Comparison of ENCODE assay signal across 1 cellular context in the genomic region with DNA sequence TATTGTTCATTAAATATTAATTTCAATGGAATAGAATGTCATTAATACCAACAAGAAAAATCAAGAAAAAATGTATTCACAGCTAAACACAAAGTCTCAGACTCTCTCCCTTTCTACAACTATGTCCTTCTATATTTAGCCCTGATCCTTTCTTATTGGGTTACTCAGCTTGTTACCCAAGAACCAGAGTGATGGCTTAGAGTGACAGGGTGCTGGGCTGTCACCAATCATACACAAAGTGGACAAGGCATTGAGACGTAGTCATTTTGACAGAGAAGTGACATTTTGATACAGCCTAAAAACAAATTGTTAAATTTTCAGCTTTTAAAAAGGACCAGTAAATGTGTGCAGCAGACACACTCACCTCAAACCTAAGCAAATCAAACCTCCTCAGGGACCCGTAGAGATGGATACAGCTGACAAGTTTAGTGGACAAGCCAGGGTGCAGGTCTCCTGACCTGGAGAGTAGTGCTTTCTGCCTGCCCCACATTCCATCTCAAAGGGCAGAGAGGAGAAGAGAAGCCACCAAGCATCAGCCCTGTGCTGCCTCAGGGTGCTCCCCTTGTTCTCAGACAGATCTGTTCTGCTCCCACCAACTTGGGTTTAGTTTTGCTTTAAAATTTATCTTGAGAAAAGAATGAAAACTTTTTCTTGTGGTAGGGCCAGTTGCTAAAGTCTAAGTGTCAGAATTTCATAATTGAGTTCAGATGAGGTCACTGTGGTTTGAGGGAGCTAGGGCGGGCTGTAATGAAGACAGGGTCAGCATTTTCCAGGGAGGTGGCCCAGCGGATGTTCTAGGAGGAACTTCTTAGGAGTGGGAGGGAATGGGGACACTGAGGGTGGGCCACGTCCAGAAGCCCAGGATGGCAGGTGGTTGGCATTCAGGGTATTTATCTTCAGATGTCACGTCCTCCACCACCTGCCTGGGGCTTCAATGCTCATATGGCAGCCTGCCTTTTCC.
A peak's percentile ranks its signal among the peaks of the same experiment; 100 is the strongest.
TF ChIP-seq lines count a peak whose summit lies in the region.

No MANE protein-coding gene starts in this region.

TF ChIP-seq in K562, 482 proteins besides CTCF, POLR2A, EP300 and RAD21 (continued from another document and continues in another):
- TF ChIP-seq ZNF263 (CRISPR knock-in tag; IDR thresholded peaks at IDR 0.05; ENCODE audit: borderline replicate concordance) (no peak), EZH2 (IDR thresholded peaks at IDR 0.05; ENCODE audit: borderline replicate concordance, low read depth, low read length) (no peak), SAFB (IDR thresholded peaks at IDR 0.05; ENCODE audit: borderline replicate concordance, low read depth, low read length) (no peak), FOSL1 (tag; conservative IDR thresholded peaks at IDR 0.05) (no peak), PBX2 (CRISPR knock-in tag; IDR thresholded peaks at IDR 0.05; ENCODE audit: low read depth) (no peak), PBX2 (tag; conservative IDR thresholded peaks at IDR 0.05; ENCODE audit: low read depth) (peak; percentile 15; the same call in 1 of the 2 replicates), TEAD1 (CRISPR knock-in tag; IDR thresholded peaks at IDR 0.05) (0 out of 4 replicates have a peak, but pooled peaks of 1 of the 2 experiments have one; percentile 27), FOXA3 (CRISPR knock-in tag; conservative IDR thresholded peaks at IDR 0.05 in 1 of 2, IDR thresholded peaks at IDR 0.05 in 1 of 2) (no peak), POLR2AphosphoS5 (IDR thresholded peaks at IDR 0.05; ENCODE audit: control insufficient read depth, insufficient read depth, low read depth, low read length) (no peak), PHF8 (IDR thresholded peaks at IDR 0.05; ENCODE audit: borderline replicate concordance, low read length) (no peak), ZFP36 (IDR thresholded peaks at IDR 0.05; ENCODE audit: low read depth, low read length, partially characterized antibody) (no peak), BHLHE40 (IDR thresholded peaks at IDR 0.05; ENCODE audit: low read length) (no peak), CGGBP1 (CRISPR knock-in tag; IDR thresholded peaks at IDR 0.05) (no peak), ASH1L (IDR thresholded peaks at IDR 0.05; ENCODE audit: borderline replicate concordance, low read depth, partially characterized antibody) (no peak), NELFE (IDR thresholded peaks at IDR 0.05; ENCODE audit: insufficient read depth, insufficient read length) (no peak), ZNF561 (CRISPR knock-in tag; conservative IDR thresholded peaks at IDR 0.05) (no peak), PHF20 (IDR thresholded peaks at IDR 0.05; ENCODE audit: partially characterized antibody) (no peak), NONO (IDR thresholded peaks at IDR 0.05; ENCODE audit: low read depth in 2 of 2, low read length in 1 of 2) (no peak), ZNF165 (CRISPR knock-in tag; IDR thresholded peaks at IDR 0.05; ENCODE audit: borderline replicate concordance) (no peak), KLF16 (IDR thresholded peaks at IDR 0.05) (no peak), ZNF316 (IDR thresholded peaks at IDR 0.05) (peak; percentile 42), TBL1XR1 (IDR thresholded peaks at IDR 0.05; ENCODE audit: low read length in 2 of 2) (no peak), FOS (IDR thresholded peaks at IDR 0.05; ENCODE audit: extremely low read depth, insufficient read length) (no peak), SREBF2 (CRISPR knock-in tag; IDR thresholded peaks at IDR 0.05) (no peak), ZNF324 (CRISPR knock-in tag; IDR thresholded peaks at IDR 0.05) (no peak), ZNF445 (CRISPR knock-in tag; IDR thresholded peaks at IDR 0.05; ENCODE audit: low read depth) (no peak), MIER1 (IDR thresholded peaks at IDR 0.05; ENCODE audit: low read depth) (no peak), TARDBP (IDR thresholded peaks at IDR 0.05) (no peak), ZNF124 (CRISPR knock-in tag; IDR thresholded peaks at IDR 0.05) (no peak), RBM34 (IDR thresholded peaks at IDR 0.05; ENCODE audit: borderline replicate concordance, insufficient read depth, low read length) (no peak), FOXK2 (conservative IDR thresholded peaks at IDR 0.05 in 1 of 2, IDR thresholded peaks at IDR 0.05 in 1 of 2; ENCODE audit: low read depth in 2 of 2) (no peak), MGA (IDR thresholded peaks at IDR 0.05) (no peak), MCM7 (IDR thresholded peaks at IDR 0.05) (no peak), ETV6 (IDR thresholded peaks at IDR 0.05; ENCODE audit: borderline replicate concordance in 1 of 2, low read depth in 2 of 2, low read length in 1 of 2) (no peak), ETV6 (CRISPR knock-in tag; IDR thresholded peaks at IDR 0.05; ENCODE audit: borderline replicate concordance) (no peak), ZEB2 (IDR thresholded peaks at IDR 0.05) (no peak), MXI1 (IDR thresholded peaks at IDR 0.05; ENCODE audit: low read depth, low read length) (no peak), BRCA1 (IDR thresholded peaks at IDR 0.05) (no peak), BRCA1 (CRISPR knock-in tag; IDR thresholded peaks at IDR 0.05) (no peak), CREM (IDR thresholded peaks at IDR 0.05; ENCODE audit: low read depth) (no peak), RBM14 (IDR thresholded peaks at IDR 0.05; ENCODE audit: borderline replicate concordance, insufficient read depth, low read depth, low read length) (no peak), CREB3 (tag; conservative IDR thresholded peaks at IDR 0.05; ENCODE audit: low read depth) (no peak), RBM15 (IDR thresholded peaks at IDR 0.05; ENCODE audit: insufficient read depth, low read length) (no peak)
- TF ChIP-seq, protein P1, sequence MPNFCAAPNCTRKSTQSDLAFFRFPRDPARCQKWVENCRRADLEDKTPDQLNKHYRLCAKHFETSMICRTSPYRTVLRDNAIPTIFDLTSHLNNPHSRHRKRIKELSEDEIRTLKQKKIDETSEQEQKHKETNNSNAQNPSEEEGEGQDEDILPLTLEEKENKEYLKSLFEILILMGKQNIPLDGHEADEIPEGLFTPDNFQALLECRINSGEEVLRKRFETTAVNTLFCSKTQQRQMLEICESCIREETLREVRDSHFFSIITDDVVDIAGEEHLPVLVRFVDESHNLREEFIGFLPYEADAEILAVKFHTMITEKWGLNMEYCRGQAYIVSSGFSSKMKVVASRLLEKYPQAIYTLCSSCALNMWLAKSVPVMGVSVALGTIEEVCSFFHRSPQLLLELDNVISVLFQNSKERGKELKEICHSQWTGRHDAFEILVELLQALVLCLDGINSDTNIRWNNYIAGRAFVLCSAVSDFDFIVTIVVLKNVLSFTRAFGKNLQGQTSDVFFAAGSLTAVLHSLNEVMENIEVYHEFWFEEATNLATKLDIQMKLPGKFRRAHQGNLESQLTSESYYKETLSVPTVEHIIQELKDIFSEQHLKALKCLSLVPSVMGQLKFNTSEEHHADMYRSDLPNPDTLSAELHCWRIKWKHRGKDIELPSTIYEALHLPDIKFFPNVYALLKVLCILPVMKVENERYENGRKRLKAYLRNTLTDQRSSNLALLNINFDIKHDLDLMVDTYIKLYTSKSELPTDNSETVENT (CRISPR knock-in tag; IDR thresholded peaks at IDR 0.05): no peak
